Comparison of ENCODE assay signal across 8 cellular contexts in the genomic region with DNA sequence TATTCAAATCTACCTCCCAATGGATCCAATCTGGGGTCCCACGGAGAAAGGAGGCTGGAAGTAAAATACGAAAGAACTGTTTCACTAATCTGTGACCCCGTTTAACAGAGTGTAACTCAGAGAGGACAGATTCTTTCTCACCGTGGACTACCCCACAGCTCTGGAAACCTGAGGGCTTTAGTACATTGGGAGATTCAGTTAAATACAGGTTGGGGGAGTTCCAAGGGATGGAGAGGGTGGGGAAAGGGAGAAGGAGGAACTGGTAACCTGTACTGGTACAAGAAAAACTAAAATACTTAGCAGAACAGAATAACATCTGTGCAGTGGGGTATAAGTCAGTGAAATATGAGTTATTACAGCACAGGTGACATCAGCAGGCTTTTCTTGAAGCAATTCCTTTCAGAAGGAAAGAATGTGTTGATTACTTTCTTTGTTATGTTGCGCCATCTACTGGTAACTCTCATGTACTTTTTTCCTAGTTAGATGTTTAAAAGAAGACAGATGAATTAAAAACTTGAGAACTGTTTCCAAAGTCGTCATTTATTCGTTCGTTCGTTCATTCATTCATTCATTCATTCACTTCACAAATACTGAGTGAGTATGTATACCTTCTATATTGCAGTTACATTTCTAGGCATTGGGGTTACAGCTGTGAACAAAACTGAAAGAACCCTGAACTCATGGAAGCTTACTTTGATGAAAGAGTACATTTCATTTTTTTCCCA. TPM values are rescaled to one million over a fixed set of nuclear protein-coding genes. Genes with fewer than 3 reads are reported as not detected.
DNase-seq lines count a peak whose midpoint lies in the region; ATAC-seq, FAIRE-seq and TF ChIP-seq lines count a peak whose summit lies in the region.

No MANE protein-coding gene starts in this region.

- H3K36me3 ChIP-seq in pancreas, result no peaks in the 10 kb centered on the region

- FAIRE-seq in A549 (lab: Jason Lieb, UNC), result peak; percentile 95
- FAIRE-seq in pancreas (lab: Jason Lieb, UNC), result peak; percentile 93

- TF ChIP-seq POLR2A in A549 (IDR thresholded peaks at IDR 0.05; ENCODE audit: low read length), result no peak

- WGBS in A549 (ENCODE audit: missing lambda C conversion rate), result 21% methylated on average over 9 of the region's 9 CpGs
- WGBS in pancreas, 2 donors, result 20 to 21% methylated on average over 9 of the region's 9 CpGs

- DNase-seq in A549 (ENCODE audit: low read depth in 1 of 2, low spot score in 1 of 2), result peak; percentile 40 to 80
- DNase-seq in GM10248 (ENCODE audit: extremely low spot score), result peak; percentile 26
- DNase-seq in NCI-H146 treated with DMSO at 0.1 percent for 48 hours (lab: John Stamatoyannopoulos, UW; ENCODE audit: unreplicated experiment), result peak; percentile 31
- peak; percentile 69 for DNase-seq in SW480 (ENCODE audit: low spot score)
- DNase-seq in fibroblast of the conjunctiva (ENCODE audit: low read depth), result peak; percentile 82
- DNase-seq in pancreas, result no peak
- no peak for DNase-seq in T-helper 9 cell

- H3K27ac ChIP-seq in A549, result peak overlapping the region; percentile 39 to 55; a peak in 5 of 6 replicates
- no peak overlapping the region for H3K27ac ChIP-seq in pancreas

- H3K4me3 ChIP-seq in A549 (no peak overlapping the region), pancreas (no peak overlapping the region)

- peaks cover 8% of the 10 kb centered on the region; the same call in 2 of the 3 replicates for H3K4me1 ChIP-seq in A549
- H3K4me1 ChIP-seq in pancreas, result no peaks in the 10 kb centered on the region

- POLR2A ChIA-PET in A549 (lab: Yijun Ruan, JAX) (interaction anchor here (1.0 kb wide), 1 partner anchor 186 kb away, joined by 3 read pairs; no protein-coding TSS in a partner anchor), GM10248 (lab: Yijun Ruan, JAX) (no interaction called here)

- H3K4me2 ChIP-seq in A549, result peak overlapping the region; percentile 32; the same call in 1 of the 3 replicates

- H3K27me3 ChIP-seq in pancreas, result no peaks in the 10 kb centered on the region

- TF ChIP-seq CTCF in A549 (IDR thresholded peaks at IDR 0.05), result peak; percentile 86
- peak; percentile 43 for TF ChIP-seq CTCF in GM10248 (IDR thresholded peaks at IDR 0.05; ENCODE audit: control extremely low read depth, extremely low read depth, low read depth, missing control alignments)
- TF ChIP-seq CTCF in pancreas (IDR thresholded peaks at IDR 0.05), result peak; percentile 39 to 68 (median 58)

- TF ChIP-seq EP300 in A549 (IDR thresholded peaks at IDR 0.05), result no peak

- H3K9me3 ChIP-seq in A549 (peaks cover 14% of the 10 kb centered on the region; the same call in 2 of the 3 replicates), pancreas (no peaks in the 10 kb centered on the region)

- TF ChIP-seq RAD21 in A549 (conservative IDR thresholded peaks at IDR 0.05 in 1 of 2, IDR thresholded peaks at IDR 0.05 in 1 of 2), result peak; percentile 89 to 92

- peak; percentile 82 to 89 for ATAC-seq in A549
- ATAC-seq in pancreas, result peak; percentile 69 to 93 (median 88)
- no peak for ATAC-seq in HG02678 (IDR thresholded peaks at IDR 0.05; ENCODE audit: unreplicated experiment)

- CTCF ChIA-PET in A549 (lab: Yijun Ruan, JAX), result interaction anchor here (0.6 to 17.1 kb wide), 57 partner anchors 11 to 645 kb away, joined by 3 to 410 read pairs (median 5); a partner anchor contains a TSS
- CTCF ChIA-PET in GM10248 (lab: Yijun Ruan, JAX), result interaction anchor here (0.6 to 8.5 kb wide), 28 partner anchors 9 to 644 kb away, joined by 3 to 294 read pairs (median 5); no protein-coding TSS in a partner anchor

- intact Hi-C loops in pancreas (cut with DNase I), result loop anchor here in 2 of 3 donors (5.0 to 10.0 kb wide), 2 partner anchors 83 to 185 kb away; no protein-coding TSS in a partner anchor

TF ChIP-seq in A549, 52 proteins besides CTCF, POLR2A, EP300 and RAD21:
- TF ChIP-seq, protein P1, sequence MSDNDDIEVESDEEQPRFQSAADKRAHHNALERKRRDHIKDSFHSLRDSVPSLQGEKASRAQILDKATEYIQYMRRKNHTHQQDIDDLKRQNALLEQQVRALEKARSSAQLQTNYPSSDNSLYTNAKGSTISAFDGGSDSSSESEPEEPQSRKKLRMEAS (IDR thresholded peaks at IDR 0.05), result no peak
- TF ChIP-seq, protein P2, sequence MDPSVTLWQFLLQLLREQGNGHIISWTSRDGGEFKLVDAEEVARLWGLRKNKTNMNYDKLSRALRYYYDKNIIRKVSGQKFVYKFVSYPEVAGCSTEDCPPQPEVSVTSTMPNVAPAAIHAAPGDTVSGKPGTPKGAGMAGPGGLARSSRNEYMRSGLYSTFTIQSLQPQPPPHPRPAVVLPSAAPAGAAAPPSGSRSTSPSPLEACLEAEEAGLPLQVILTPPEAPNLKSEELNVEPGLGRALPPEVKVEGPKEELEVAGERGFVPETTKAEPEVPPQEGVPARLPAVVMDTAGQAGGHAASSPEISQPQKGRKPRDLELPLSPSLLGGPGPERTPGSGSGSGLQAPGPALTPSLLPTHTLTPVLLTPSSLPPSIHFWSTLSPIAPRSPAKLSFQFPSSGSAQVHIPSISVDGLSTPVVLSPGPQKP (IDR thresholded peaks at IDR 0.05; ENCODE audit: low read depth, low read length), result no peak
- peak; percentile 91 for TF ChIP-seq SMC3 (IDR thresholded peaks at IDR 0.05)
- TF ChIP-seq CEBPB (IDR thresholded peaks at IDR 0.05), result 0 out of 4 replicates have a peak, but pooled peaks of 1 of the 2 experiments have one; percentile 13
- no peak for TF ChIP-seq HDAC2 (IDR thresholded peaks at IDR 0.05)
- no peak for TF ChIP-seq HEYL (CRISPR knock-in tag; IDR thresholded peaks at IDR 0.05)
- TF ChIP-seq ZFP36 (IDR thresholded peaks at IDR 0.05; ENCODE audit: borderline replicate concordance, partially characterized antibody), result no peak
- TF ChIP-seq BHLHE40 (IDR thresholded peaks at IDR 0.05; ENCODE audit: low read depth, low read length), result no peak

RNA-seq across cellular contexts. Expression of a gene that starts 30.0 kb away (rescaled TPM):
- polyA plus RNA-seq in A549 (2011; rRNA removed) (234 and 246 TPM in 2 replicates), A549 (2017; fragmentation: RNase III; extraction: RNeasy Plus Mini Kit Qiagen cat#74134 plus additional on column Dnase treatment) (83.3 to 92.0 TPM (median 91.4 TPM) in 3 replicates), pancreas (10 to 100 TPM; 25.4 to 30.9 TPM)
- polyA plus RNA-seq in A549 (2012; cell fraction: cytosol; rRNA removed), result 40.8 and 49.6 TPM in 2 replicates
- 21.8 and 32.1 TPM in 2 replicates for polyA plus RNA-seq in A549 (2012; cell fraction: nucleus; rRNA removed)
- polyA minus RNA-seq in A549 (2011; rRNA and poly(A)+ RNA removed), result 99.2 and 99.5 TPM in 2 replicates
- total RNA-seq in pancreas, result 10 to 100 TPM; 13.9 to 65.1 (median 33.9) TPM

Comparison
In these comparisons a context has a peak if more than half of its experiments do, and no peak if none do; other contexts are left out.
1. DNase-seq: peak in A549 (2 of 2), GM10248 (single experiment), NCI-H146 treated with DMSO at 0.1 percent for 48 hours (single experiment), SW480 (single experiment) and fibroblast of the conjunctiva (single experiment); none in pancreas (0 of 6) and T-helper 9 cell (single experiment).
2. H3K27ac ChIP-seq: peak in A549 (2 of 2); none in pancreas (0 of 4).
3. Peak in every context shown above with its lines, with median percentiles within 50 percentile points of each other: CTCF ChIP-seq.